Comparison of ENCODE assay signal across 1 cellular context in genomic region chr19:10380311-10381102, GRCh38.
TF ChIP-seq lines count a peak whose summit lies in the region.

TSS of gene TYK2 (minus strand) at chr19:10380572. CDS start at chr19:10378406, 2,166 bp downstream.

TF ChIP-seq in H1, 55 proteins besides CTCF, POLR2A, EP300 and RAD21:
- TF ChIP-seq KDM5A (IDR thresholded peaks at IDR 0.05; ENCODE audit: low read length) = peak; percentile 50
- TF ChIP-seq HDAC2 (IDR thresholded peaks at IDR 0.05; ENCODE audit: borderline replicate concordance in 1 of 2, low read depth in 2 of 2, low read length in 2 of 2) = peak in 1 of 2 experiments; percentile 63; a peak in 1 of 4 replicates
- no peak for TF ChIP-seq POU5F1 (IDR thresholded peaks at IDR 0.05; ENCODE audit: low read depth, low read length)
- TF ChIP-seq KDM4A (IDR thresholded peaks at IDR 0.05; ENCODE audit: low read depth, low read length, severe bottlenecking) = peak; percentile 76
- TF ChIP-seq FOSL1 (IDR thresholded peaks at IDR 0.05; ENCODE audit: insufficient read depth, low read depth, low read length) = no peak
- TF ChIP-seq ZNF274 (IDR thresholded peaks at IDR 0.05; ENCODE audit: borderline replicate concordance, extremely low read depth, low read length) = no peak
- TF ChIP-seq NANOG (IDR thresholded peaks at IDR 0.05; ENCODE audit: insufficient read depth, low read depth, low read length, poor library complexity, severe bottlenecking) = no peak
- TF ChIP-seq POLR2AphosphoS5 (IDR thresholded peaks at IDR 0.05; ENCODE audit: low read depth, low read length) = peak; percentile 96
- TF ChIP-seq GTF2F1 (IDR thresholded peaks at IDR 0.05; ENCODE audit: borderline replicate concordance, low read depth, low read length) = peak; percentile 22; the same call in 1 of the 2 replicates
- TF ChIP-seq SIX5 (IDR thresholded peaks at IDR 0.05; ENCODE audit: low read depth, low read length) = no peak
- TF ChIP-seq ATF3 (IDR thresholded peaks at IDR 0.05; ENCODE audit: insufficient read depth, low read depth, low read length) = no peak
- no peak for TF ChIP-seq RNF2 (IDR thresholded peaks at IDR 0.05; ENCODE audit: borderline replicate concordance, low read depth, low read length, missing control alignments, poor library complexity, severe bottlenecking)
- no peak for TF ChIP-seq JUND (IDR thresholded peaks at IDR 0.05; ENCODE audit: low read length)
- no peak for TF ChIP-seq CBX5 (IDR thresholded peaks at IDR 0.05; ENCODE audit: low read depth, low read length)
- no peak for TF ChIP-seq YY1 (IDR thresholded peaks at IDR 0.05; ENCODE audit: low read depth, low read length)
- peak; percentile 71; the same call in 1 of the 2 replicates for TF ChIP-seq TEAD4 (IDR thresholded peaks at IDR 0.05; ENCODE audit: low read depth, low read length)
- peak; percentile 92 for TF ChIP-seq PHF8 (conservative IDR thresholded peaks at IDR 0.05; ENCODE audit: low read depth, low read length)
- no peak for TF ChIP-seq HDAC6 (IDR thresholded peaks at IDR 0.05; ENCODE audit: low read depth, low read length)
- TF ChIP-seq MAX (IDR thresholded peaks at IDR 0.05) = peak; percentile 80; the same call in 1 of the 2 replicates
- no peak for TF ChIP-seq TCF12 (IDR thresholded peaks at IDR 0.05; ENCODE audit: low read depth, low read length)
- peak in 1 of 2 experiments; percentile 73; a peak in 3 of 4 replicates for TF ChIP-seq SIN3A (conservative IDR thresholded peaks at IDR 0.05 in 1 of 2, IDR thresholded peaks at IDR 0.05 in 1 of 2; ENCODE audit: low read depth in 1 of 2, low read length in 2 of 2)
- no peak for TF ChIP-seq BCL11A (IDR thresholded peaks at IDR 0.05; ENCODE audit: low read depth in 2 of 2, low read length in 2 of 2)
- TF ChIP-seq SRF (IDR thresholded peaks at IDR 0.05; ENCODE audit: low read depth, low read length) = no peak
- peak; percentile 93 for TF ChIP-seq E2F6 (IDR thresholded peaks at IDR 0.05)
- TF ChIP-seq SUZ12 (IDR thresholded peaks at IDR 0.05; ENCODE audit: low read length) = 0 out of 2 replicates have a peak, but pooled peaks have one; percentile 34
- no peak for TF ChIP-seq EGR1 (IDR thresholded peaks at IDR 0.05; ENCODE audit: borderline replicate concordance, low read depth, low read length)
- TF ChIP-seq CBX8 (IDR thresholded peaks at IDR 0.05; ENCODE audit: borderline replicate concordance, low read depth, low read length) = no peak
- TF ChIP-seq BACH1 (IDR thresholded peaks at IDR 0.05; ENCODE audit: low read length) = peak; percentile 41
- peak; percentile 51; the same call in 1 of the 2 replicates for TF ChIP-seq RFX5 (IDR thresholded peaks at IDR 0.05; ENCODE audit: borderline replicate concordance, low read depth, low read length)
- TF ChIP-seq RBBP5 (IDR thresholded peaks at IDR 0.05; ENCODE audit: borderline replicate concordance, low read depth, low read length) = peak; percentile 49
- peak; percentile 82; the same call in 1 of the 2 replicates for TF ChIP-seq TAF1 (IDR thresholded peaks at IDR 0.05; ENCODE audit: low read depth, low read length)
- TF ChIP-seq SP1 (IDR thresholded peaks at IDR 0.05; ENCODE audit: low read depth, low read length) = peak; percentile 97
- 0 out of 2 replicates have a peak, but pooled peaks have one; percentile 30 for TF ChIP-seq GABPA (IDR thresholded peaks at IDR 0.05; ENCODE audit: borderline replicate concordance, insufficient read depth, low read length)
- TF ChIP-seq SP2 (IDR thresholded peaks at IDR 0.05; ENCODE audit: low read length) = peak; percentile 47; the same call in 1 of the 2 replicates
- peak; percentile 34 for TF ChIP-seq CTBP2 (IDR thresholded peaks at IDR 0.05; ENCODE audit: borderline replicate concordance, insufficient read depth, insufficient read length, low read length)
- TF ChIP-seq EZH2 (IDR thresholded peaks at IDR 0.05; ENCODE audit: low read depth, low read length, severe bottlenecking) = no peak
- TF ChIP-seq USF2 (IDR thresholded peaks at IDR 0.05; ENCODE audit: low read length) = no peak
- no peak for TF ChIP-seq MAFK (IDR thresholded peaks at IDR 0.05; ENCODE audit: low read depth, low read length)
- peak; percentile 92 for TF ChIP-seq CREB1 (IDR thresholded peaks at IDR 0.05)
- peak; percentile 84 for TF ChIP-seq CHD2 (IDR thresholded peaks at IDR 0.05; ENCODE audit: low read length)
- TF ChIP-seq KDM1A (IDR thresholded peaks at IDR 0.05; ENCODE audit: borderline replicate concordance, low read length) = no peak
- no peak for TF ChIP-seq RXRA (IDR thresholded peaks at IDR 0.05; ENCODE audit: insufficient read depth, low read depth, low read length)
- peak; percentile 28 for TF ChIP-seq SAP30 (IDR thresholded peaks at IDR 0.05; ENCODE audit: insufficient read depth, insufficient replicate concordance, low read length)
- TF ChIP-seq CEBPB (IDR thresholded peaks at IDR 0.05; ENCODE audit: low read depth, low read length) = no peak
- no peak for TF ChIP-seq CHD7 (IDR thresholded peaks at IDR 0.05; ENCODE audit: insufficient replicate concordance, low read length)
- TF ChIP-seq ATF2 (IDR thresholded peaks at IDR 0.05; ENCODE audit: low read length) = no peak
- no peak for TF ChIP-seq NRF1 (IDR thresholded peaks at IDR 0.05; ENCODE audit: low read depth, low read length)
- no peak for TF ChIP-seq CHD1 (IDR thresholded peaks at IDR 0.05; ENCODE audit: low read depth, low read length)
- TF ChIP-seq TAF7 (optimal IDR thresholded peaks at IDR 0.05; ENCODE audit: borderline replicate concordance, low read depth, low read length) = peak; percentile 3
- TF ChIP-seq BRCA1 (IDR thresholded peaks at IDR 0.05; ENCODE audit: low read depth, low read length) = no peak
- no peak for TF ChIP-seq SIRT6 (IDR thresholded peaks at IDR 0.05; ENCODE audit: low read length)
- TF ChIP-seq TBP (IDR thresholded peaks at IDR 0.05; ENCODE audit: low read depth, low read length) = peak; percentile 42
- TF ChIP-seq SP4 (IDR thresholded peaks at IDR 0.05; ENCODE audit: low read length) = no peak
- TF ChIP-seq ASH2L (IDR thresholded peaks at IDR 0.05; ENCODE audit: low read length) = peak; percentile 77
- TF ChIP-seq JUN (IDR thresholded peaks at IDR 0.05; ENCODE audit: low read depth, low read length) = no peak
